In genomic region chr7:102286237-102287081, GRCh38 we compare ENCODE assay signal across 8 cellular contexts. TPM values are rescaled to one million over a fixed set of nuclear protein-coding genes. Genes with fewer than 3 reads are reported as not detected.
A peak's percentile ranks its signal among the peaks of the same experiment; 100 is the strongest.
DNase-seq lines count a peak whose midpoint lies in the region; ATAC-seq, FAIRE-seq and TF ChIP-seq lines count a peak whose summit lies in the region.

SH2B2 (plus strand) TSS chr7:102286868; CDS start chr7:102300551, 13,683 bp downstream.

- H3K4me3 ChIP-seq in epithelial cell of proximal tubule (ENCODE audit: low read depth, low read length) = peak within 1 kb of the TSS; percentile 99
- H3K4me3 ChIP-seq in subcutaneous abdominal adipose tissue (ENCODE audit: low read depth in 1 of 5, low read length in 5 of 5) = peak within 1 kb of the TSS; percentile 74 to 84 (median 82)

- TF ChIP-seq CTCF in epithelial cell of proximal tubule (conservative IDR thresholded peaks at IDR 0.05; ENCODE audit: low read depth, low read length) = peak; percentile 9

- peak; percentile 41; the same call in 1 of the 2 replicates for TF ChIP-seq POLR2A in H54 (IDR thresholded peaks at IDR 0.05; ENCODE audit: low read depth, low read length)

- FAIRE-seq in H54 (lab: Jason Lieb, UNC) = no peak

- H3K27ac ChIP-seq in subcutaneous abdominal adipose tissue (ENCODE audit: low read depth, low read length) = peak within 1 kb of the TSS; percentile 50

- peaks cover 0 to 2% (median 0%) of the 10 kb centered on the region in 5 donors for H3K27me3 ChIP-seq in subcutaneous abdominal adipose tissue (ENCODE audit: control insufficient read depth in 5 of 5, insufficient read depth in 4 of 5, low read length in 5 of 5)

- peaks cover 2 to 42% (median 36%) of the 10 kb centered on the region in 5 donors for H3K4me1 ChIP-seq in subcutaneous abdominal adipose tissue (ENCODE audit: control insufficient read depth in 5 of 5, insufficient read depth in 5 of 5, low read length in 5 of 5)

- H3K9ac ChIP-seq in subcutaneous abdominal adipose tissue (ENCODE audit: low read length in 5 of 5) = peak within 1 kb of the TSS in 4 of 5 donors; percentile 73 to 88 (median 76)

- H3K36me3 ChIP-seq in subcutaneous abdominal adipose tissue (ENCODE audit: control insufficient read depth in 5 of 5, insufficient read depth in 5 of 5, low read length in 5 of 5) = no peaks in the 10 kb centered on the region

- no peaks in the 10 kb centered on the region for H3K9me3 ChIP-seq in subcutaneous abdominal adipose tissue (ENCODE audit: control insufficient read depth in 5 of 5, low read length in 5 of 5)

- no peak for ATAC-seq in HG03196 (IDR thresholded peaks at IDR 0.05; ENCODE audit: unreplicated experiment)

- peak; percentile 45 for DNase-seq in DMS153 (lab: John Stamatoyannopoulos, UW)
- peak; percentile 61 for DNase-seq in H54 (ENCODE audit: insufficient read length, low spot score)
- peak; percentile 65 for DNase-seq in NCI-H226
- DNase-seq in activated CD8-positive, alpha-beta memory T cell treated with anti-CD3 and anti-CD28 coated beads for 24 hours = peak; percentile 84
- DNase-seq in epithelial cell of proximal tubule (ENCODE audit: low read depth) = no peak
- DNase-seq in midbrain (lab: John Stamatoyannopoulos, UW) = peak; percentile 69

RNA-seq across cellular contexts. Expression of gene SH2B2, which starts in this region (rescaled TPM):
- total RNA-seq in epithelial cell of proximal tubule = 3.8 and 13.6 TPM in 2 replicates
